Comparison of ENCODE assay signal across 8 cellular contexts in genomic region chr17:79042421-79043190, GRCh38. TPM values are rescaled to one million over a fixed set of nuclear protein-coding genes. Genes with fewer than 3 reads are reported as not detected.
A peak's percentile ranks its signal among the peaks of the same experiment; 100 is the strongest.
DNase-seq lines count a peak whose midpoint lies in the region; ATAC-seq and TF ChIP-seq lines count a peak whose summit lies in the region.

No MANE protein-coding gene starts in this region.

- H3K27me3 Mint-ChIP-seq in CD14-positive monocyte (ENCODE audit: low read depth in 3 of 3) = peaks cover 12 to 50% (median 34%) of the 10 kb centered on the region in 3 donors

- H3K9me2 ChIP-seq in SU-DHL-6 (replicated peaks; ENCODE audit: insufficient read depth, low read length) = no peaks in the 10 kb centered on the region

- H3K36me3 Mint-ChIP-seq in CD14-positive monocyte = no peaks in the 10 kb centered on the region
- H3K36me3 Mint-ChIP-seq in activated naive CD4-positive, alpha-beta T cell treated with anti-CD3 and anti-CD28 coated beads, Interleukin-2, amount 50 U/mL, for 72 hours = no peaks in the 10 kb centered on the region

- H3K27ac ChIP-seq in SU-DHL-6 (ENCODE audit: low read depth, low read length) (no peak overlapping the region), left ventricle myocardium inferior (replicated peaks) (no peak overlapping the region)

- intact Hi-C loops in CD14-positive monocyte (cut with micrococcal nuclease) (no loop called here), left ventricle myocardium inferior (cut with micrococcal nuclease) (no loop called here)

- TF ChIP-seq CTCF in CD14-positive monocyte (IDR thresholded peaks at IDR 0.05) (peak; percentile 97), SU-DHL-6 (IDR thresholded peaks at IDR 0.05; ENCODE audit: insufficient read depth, low read length, poor library complexity, severe bottlenecking) (peak; percentile 25), left ventricle myocardium inferior (IDR thresholded peaks at IDR 0.05; ENCODE audit: borderline replicate concordance) (peak; percentile 88)

- H4K20me1 ChIP-seq in SU-DHL-6 (ENCODE audit: low read depth, low read length) = no peaks in the 10 kb centered on the region

- peaks cover 8% of the 10 kb centered on the region for H3K4me1 Mint-ChIP-seq in CD14-positive monocyte

- H3K4me3 ChIP-seq in SU-DHL-6 (ENCODE audit: insufficient read depth, low read length, poor library complexity, severe bottlenecking) (no peak overlapping the region), left ventricle myocardium inferior (no peak overlapping the region)

- peak; percentile 65 for DNase-seq in CD14-positive monocyte (ENCODE audit: low spot score)
- DNase-seq in HPDE6-E6E7 (ENCODE audit: extremely low spot score) = peak; percentile 72
- DNase-seq in activated naive CD4-positive, alpha-beta T cell treated with anti-CD3 and anti-CD28 coated beads, Interleukin-2, amount 50 U/mL, for 72 hours (ENCODE audit: low spot score in 2 of 2) = peak in 1 of 2 donors; percentile 77
- DNase-seq in left ventricle myocardium inferior = peak; percentile 69
- DNase-seq in stimulated activated CD4-positive, alpha-beta T cell treated with anti-CD3 and anti-CD28 coated beads, Interleukin-12 subunit alpha, Interleukin-12 subunit beta, amount 100 ng/mL, for 48 hours (ENCODE audit: low read depth in 2 of 3, low spot score in 1 of 3) = peak; percentile 55 to 66 (median 59)
- no peak for DNase-seq in middle frontal gyrus (ENCODE audit: extremely low spot score, low spot score)
- no peak for DNase-seq in islet precursor cell

- peak; percentile 53 to 76 for ATAC-seq in activated naive CD4-positive, alpha-beta T cell treated with anti-CD3 and anti-CD28 coated beads, Interleukin-2, amount 50 U/mL, for 72 hours

- no peak overlapping the region for H3K4me2 ChIP-seq in SU-DHL-6 (ENCODE audit: low read depth, low read length, poor library complexity, severe bottlenecking)

- H3K27me3 ChIP-seq in SU-DHL-6 (ENCODE audit: low read length) (no peaks in the 10 kb centered on the region), left ventricle myocardium inferior (ENCODE audit: low read depth) (no peaks in the 10 kb centered on the region)

- H2AFZ ChIP-seq in SU-DHL-6 (ENCODE audit: low read depth, low read length, severe bottlenecking) = no peak overlapping the region

- peaks cover 0 to 7% (median 0%) of the 10 kb centered on the region in 7 donors for H3K9me3 Mint-ChIP-seq in CD14-positive monocyte
- peaks cover 0 to 3% of the 10 kb centered on the region in 2 donors for H3K9me3 Mint-ChIP-seq in activated naive CD4-positive, alpha-beta T cell treated with anti-CD3 and anti-CD28 coated beads, Interleukin-2, amount 50 U/mL, for 72 hours

- H3K36me3 ChIP-seq in SU-DHL-6 (ENCODE audit: low read length) (no peaks in the 10 kb centered on the region), left ventricle myocardium inferior (peaks cover 13% of the 10 kb centered on the region)

- H3K9me3 ChIP-seq in SU-DHL-6 (ENCODE audit: insufficient read depth, low read length) = no peaks in the 10 kb centered on the region
- no peaks in the 10 kb centered on the region for H3K9me3 ChIP-seq in left ventricle myocardium inferior (replicated peaks)

- no peaks in the 10 kb centered on the region for H3K79me2 ChIP-seq in SU-DHL-6 (ENCODE audit: insufficient read depth, low read length)

- no peaks in the 10 kb centered on the region for H3F3A ChIP-seq in SU-DHL-6 (ENCODE audit: insufficient read depth)

- no peak overlapping the region for H3K9ac ChIP-seq in SU-DHL-6 (ENCODE audit: low read length)

- no peak overlapping the region for H3K4me3 Mint-ChIP-seq in CD14-positive monocyte

- no peak overlapping the region for H3K27ac Mint-ChIP-seq in CD14-positive monocyte
- no peak overlapping the region for H3K27ac Mint-ChIP-seq in activated naive CD4-positive, alpha-beta T cell treated with anti-CD3 and anti-CD28 coated beads, Interleukin-2, amount 50 U/mL, for 72 hours

- peaks cover 53% of the 10 kb centered on the region for H3K4me1 ChIP-seq in left ventricle myocardium inferior

RNA-seq across cellular contexts. Expression of gene C1QTNF1, which starts 18.6 kb away (rescaled TPM):
- polyA plus RNA-seq in CD14-positive monocyte = not detected
- not detected for total RNA-seq in activated naive CD4-positive, alpha-beta T cell treated with anti-CD3 and anti-CD28 coated beads, Interleukin-2, amount 50 U/mL, for 72 hours
- total RNA-seq in left ventricle myocardium inferior = 146 TPM

RNA-seq across cellular contexts. Expression of gene ENGASE, which starts 32.0 kb away (rescaled TPM):
- 1 to 10 TPM; 2.6 to 3.0 TPM for polyA plus RNA-seq in CD14-positive monocyte
- total RNA-seq in activated naive CD4-positive, alpha-beta T cell treated with anti-CD3 and anti-CD28 coated beads, Interleukin-2, amount 50 U/mL, for 72 hours = 10 to 100 TPM; 31.5 to 40.5 TPM
- total RNA-seq in left ventricle myocardium inferior = 31.5 TPM

RNA-seq across cellular contexts. Expression of gene CANT1, which starts 33.0 kb away (rescaled TPM):
- polyA plus RNA-seq in CD14-positive monocyte = 10 to 100 TPM; 10.6 to 14.3 TPM
- total RNA-seq in activated naive CD4-positive, alpha-beta T cell treated with anti-CD3 and anti-CD28 coated beads, Interleukin-2, amount 50 U/mL, for 72 hours = 10 to 100 TPM; 54.7 to 57.0 TPM
- total RNA-seq in left ventricle myocardium inferior = 24.2 TPM

Comparison
In these comparisons a context has a peak if more than half of its experiments do, and no peak if none do; other contexts are left out.
1. DNase-seq: peak in CD14-positive monocyte (single experiment), HPDE6-E6E7 (single experiment), left ventricle myocardium inferior (single experiment) and stimulated activated CD4-positive, alpha-beta T cell treated with anti-CD3 and anti-CD28 coated beads, Interleukin-12 subunit alpha, Interleukin-12 subunit beta, amount 100 ng/mL, for 48 hours (3 of 3); none in middle frontal gyrus (single experiment) and islet precursor cell (single experiment).
2. CTCF ChIP-seq: peak in every context shown above with its lines; median percentile 97 in CD14-positive monocyte; 88 in left ventricle myocardium inferior; 25 in SU-DHL-6.
3. RNA of gene C1QTNF1, which starts 18.6 kb away (total RNA-seq): 146 TPM in left ventricle myocardium inferior (single experiment); not detected in activated naive CD4-positive, alpha-beta T cell treated with anti-CD3 and anti-CD28 coated beads, Interleukin-2, amount 50 U/mL, for 72 hours; every median in the first group is over 100 times any median in the second.